Comparison of ENCODE assay signal across 28 cellular contexts in the genomic region with DNA sequence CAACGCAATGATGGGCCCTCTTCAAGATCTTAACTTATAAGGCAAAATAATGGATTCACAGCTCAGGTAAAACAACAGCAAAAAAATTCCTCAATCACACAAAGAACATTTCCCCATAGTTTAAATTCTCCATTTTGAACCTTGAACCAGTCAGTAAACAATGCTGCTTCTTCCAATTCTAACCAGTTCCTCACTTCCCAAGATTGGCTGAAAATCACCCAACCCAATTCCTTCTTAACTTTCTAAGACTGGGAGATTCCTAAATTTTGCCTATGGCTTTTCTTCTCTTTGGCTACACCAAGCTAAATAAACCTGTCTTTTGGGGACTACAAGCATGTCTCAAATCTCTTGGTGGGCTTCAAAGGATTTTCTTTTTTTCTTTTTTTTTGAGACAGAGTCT.
"Had no signal": no experiment of that assay in that cellular context is flagged by ENCODE, and none has a peak within 500 bp of the region (broad histone marks: within the 10 kb centered on the region; RNA-seq: fewer than 3 reads in every experiment).

No MANE protein-coding gene starts in this region.

- H3K27ac Mint-ChIP-seq: stimulated activated effector memory CD8-positive, alpha-beta T cell treated with anti-CD3 and anti-CD28 coated beads, Interleukin-12 subunit alpha, Interleukin-12 subunit beta, amount 100 ng/mL, for 72 hours; stimulated activated memory B cell treated with anti-CD40 and anti-IgM and Interleukin-4, amounts not matched to agents 10 μg/mL and 1 μg/mL and 100 μg/mL, for 72 hours; stimulated activated naive B cell treated with anti-CD40 and anti-IgM and Interleukin-4, amounts not matched to agents 10 μg/mL and 1 μg/mL and 100 μg/mL, for 72 hours; stimulated activated naive CD8-positive, alpha-beta T cell treated with anti-CD3 and anti-CD28 coated beads, Interleukin-15, amount 100 ng/mL, for 72 hours; stimulated activated naive CD8-positive, alpha-beta T cell treated with anti-CD3 and anti-CD28 coated beads, Interleukin-15, Interleukin-2, amounts not matched to agents 100 ng/mL and 50 ng/mL, for 24 hours; type B pancreatic cell had no signal

- H3K27me3 ChIP-seq: stomach, suprapubic skin, testis, thyroid gland, tibial artery, tibial nerve, transverse colon, upper lobe of left lung, upper lobe of right lung, uterus, vagina had no signal

- DNase-seq: stimulated activated CD4-positive, alpha-beta T cell treated with anti-CD3 and anti-CD28 coated beads, Interleukin-2, amount 100 ng/mL, for 48 hours; stimulated activated CD4-positive, alpha-beta T cell treated with anti-CD3 and anti-CD28 coated beads, Interleukin-4, amount 100 ng/mL, for 1 hour; stimulated activated CD4-positive, alpha-beta T cell treated with anti-CD3 and anti-CD28 coated beads, Interleukin-4, amount 100 ng/mL, for 24 hours; stimulated activated CD4-positive, alpha-beta T cell treated with anti-CD3 and anti-CD28 coated beads, Interleukin-4, amount 100 ng/mL, for 4 hours; stimulated activated CD8-positive, alpha-beta memory T cell treated with anti-CD3 and anti-CD28 coated beads, Interleukin-4, amount 100 ng/mL, for 48 hours; stimulated activated naive B cell treated with anti-CD40 and anti-IgM and Interleukin-4, amounts not matched to agents 10 μg/mL and 1 μg/mL and 100 μg/mL, for 72 hours; stimulated activated naive CD4-positive, alpha-beta T cell; stimulated activated naive CD4-positive, alpha-beta T cell treated with Interleukin-2 at 50 U/mL for 16 hours; stimulated activated naive CD8-positive, alpha-beta T cell treated with anti-CD3 and anti-CD28 coated beads, Interleukin-15, amount 100 ng/mL, for 72 hours; stimulated activated naive CD8-positive, alpha-beta T cell treated with anti-CD3 and anti-CD28 coated beads, Interleukin-15, Interleukin-2, amounts not matched to agents 100 U/mL and 50 U/mL, for 24 hours; stomach; substantia nigra; testis; thyroid gland; tibial artery; transverse colon; upper lobe of left lung; upper lobe of right lung; uterus had no signal

- FAIRE-seq: urothelium cell line had no signal

- H3K36me3 ChIP-seq: suprapubic skin, thoracic aorta, thyroid gland, tibial artery, upper lobe of left lung, uterus, vagina had no signal

- H3K4me3 Mint-ChIP-seq: stimulated activated effector memory CD8-positive, alpha-beta T cell treated with anti-CD3 and anti-CD28 coated beads, Interleukin-12 subunit alpha, Interleukin-12 subunit beta, amount 100 ng/mL, for 72 hours; stimulated activated memory B cell treated with anti-CD40 and anti-IgM and Interleukin-4, amounts not matched to agents 10 μg/mL and 1 μg/mL and 100 μg/mL, for 72 hours; stimulated activated naive B cell treated with anti-CD40 and anti-IgM and Interleukin-4, amounts not matched to agents 10 μg/mL and 1 μg/mL and 100 μg/mL, for 72 hours; stimulated activated naive CD8-positive, alpha-beta T cell treated with anti-CD3 and anti-CD28 coated beads, Interleukin-15, amount 100 ng/mL, for 72 hours; stimulated activated naive CD8-positive, alpha-beta T cell treated with anti-CD3 and anti-CD28 coated beads, Interleukin-15, Interleukin-2, amounts not matched to agents 100 ng/mL and 50 ng/mL, for 24 hours; type B pancreatic cell had no signal

- H3K27ac ChIP-seq: stomach, suprapubic skin, testis, thoracic aorta, thyroid gland, tibial artery, tibial nerve, transverse colon, upper lobe of left lung, upper lobe of right lung, uterus, vagina had no signal

- H3K4me3 ChIP-seq: stomach, suprapubic skin, testis, thoracic aorta, thyroid gland, tibial artery, tibial nerve, transverse colon, upper lobe of left lung, upper lobe of right lung, uterus, vagina had no signal

- H3K27me3 Mint-ChIP-seq: stimulated activated memory B cell treated with anti-CD40 and anti-IgM and Interleukin-4, amounts not matched to agents 10 μg/mL and 1 μg/mL and 100 μg/mL, for 72 hours; stimulated activated naive B cell treated with anti-CD40 and anti-IgM and Interleukin-4, amounts not matched to agents 10 μg/mL and 1 μg/mL and 100 μg/mL, for 72 hours; stimulated activated naive CD8-positive, alpha-beta T cell treated with anti-CD3 and anti-CD28 coated beads, Interleukin-15, amount 100 ng/mL, for 72 hours; stimulated activated naive CD8-positive, alpha-beta T cell treated with anti-CD3 and anti-CD28 coated beads, Interleukin-15, Interleukin-2, amounts not matched to agents 100 ng/mL and 50 ng/mL, for 24 hours; type B pancreatic cell had no signal

- H3K36me3 Mint-ChIP-seq: type B pancreatic cell had no signal

- H3K9me3 Mint-ChIP-seq: stimulated activated effector memory CD8-positive, alpha-beta T cell treated with anti-CD3 and anti-CD28 coated beads, Interleukin-12 subunit alpha, Interleukin-12 subunit beta, amount 100 ng/mL, for 72 hours; stimulated activated memory B cell treated with anti-CD40 and anti-IgM and Interleukin-4, amounts not matched to agents 10 μg/mL and 1 μg/mL and 100 μg/mL, for 72 hours; stimulated activated naive B cell treated with anti-CD40 and anti-IgM and Interleukin-4, amounts not matched to agents 10 μg/mL and 1 μg/mL and 100 μg/mL, for 72 hours; stimulated activated naive CD8-positive, alpha-beta T cell treated with anti-CD3 and anti-CD28 coated beads, Interleukin-15, amount 100 ng/mL, for 72 hours; stimulated activated naive CD8-positive, alpha-beta T cell treated with anti-CD3 and anti-CD28 coated beads, Interleukin-15, Interleukin-2, amounts not matched to agents 100 ng/mL and 50 ng/mL, for 24 hours; type B pancreatic cell had no signal

- ATAC-seq: stimulated activated effector memory CD8-positive, alpha-beta T cell treated with anti-CD3 and anti-CD28 coated beads, Interleukin-12 subunit alpha, Interleukin-12 subunit beta, amount 100 ng/mL, for 72 hours; stimulated activated memory B cell treated with anti-CD40 and anti-IgM and Interleukin-4, amounts not matched to agents 10 μg/mL and 1 μg/mL and 100 μg/mL, for 72 hours; stimulated activated naive B cell treated with anti-CD40 and anti-IgM and Interleukin-4, amounts not matched to agents 10 μg/mL and 1 μg/mL and 100 μg/mL, for 72 hours; stimulated activated naive CD8-positive, alpha-beta T cell treated with anti-CD3 and anti-CD28 coated beads, Interleukin-15, amount 100 ng/mL, for 72 hours; stimulated activated naive CD8-positive, alpha-beta T cell treated with anti-CD3 and anti-CD28 coated beads, Interleukin-15, Interleukin-2, amounts not matched to agents 100 U/mL and 50 U/mL, for 24 hours; upper lobe of right lung had no signal

- H3K9me3 ChIP-seq: stomach, suprapubic skin, testis, thoracic aorta, thyroid gland, tibial artery, tibial nerve, transverse colon, upper lobe of left lung, upper lobe of right lung, uterus, vagina had no signal
